Comparison of ENCODE assay signal across 37 cellular contexts in the genomic region with DNA sequence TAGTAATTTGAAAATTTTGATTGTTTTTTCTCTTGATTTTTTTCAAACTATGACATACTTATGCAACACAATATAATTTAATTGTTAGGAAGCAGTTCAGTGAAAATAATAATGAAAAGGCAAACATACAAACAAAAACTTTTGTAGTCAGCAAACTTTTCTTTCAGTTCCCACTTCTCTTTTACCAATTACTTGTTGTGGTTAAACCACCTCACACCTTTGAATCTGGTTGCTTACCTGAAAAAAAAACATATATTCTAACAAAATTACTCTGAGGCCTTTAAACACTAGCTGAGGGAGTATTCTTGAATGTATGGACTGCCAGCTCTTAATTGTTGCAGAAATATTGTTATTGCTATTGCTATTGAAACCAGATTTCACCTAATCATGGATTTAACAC.
"Had no signal": no experiment of that assay in that cellular context is flagged by ENCODE, and none has a peak within 500 bp of the region (broad histone marks: within the 10 kb centered on the region; RNA-seq: fewer than 3 reads in every experiment).

No MANE protein-coding gene starts in this region.

- H3K4me3 ChIP-seq: ascending aorta, cardiac muscle cell had no signal

- H3K36me3 Mint-ChIP-seq: activated CD8-positive, alpha-beta memory T cell treated with anti-CD3 and anti-CD28 coated beads, Interleukin-2, amount 10 ng/mL, durations not matched to agents 7 days and 5 days; activated naive CD4-positive, alpha-beta T cell treated with anti-CD3 and anti-CD28 coated beads, Interleukin-2, amount 10 ng/mL, durations not matched to agents 7 days and 5 days; activated naive CD4-positive, alpha-beta T cell treated with anti-CD3 and anti-CD28 coated beads, Interleukin-2, amount 50 U/mL, for 24 hours; activated naive CD8-positive, alpha-beta T cell; activated naive CD8-positive, alpha-beta T cell treated with anti-CD3 and anti-CD28 coated beads, Interleukin-2, amount 10 ng/mL, durations not matched to agents 7 days and 5 days; brain had no signal

- H3K4me1 ChIP-seq: ascending aorta had no signal

- H3K27ac ChIP-seq: ascending aorta, cardiac muscle cell, VCaP had no signal

- H3K4me3 Mint-ChIP-seq: activated CD4-positive, alpha-beta memory T cell treated with anti-CD3 and anti-CD28 coated beads, Interleukin-2, amount 10 ng/mL, durations not matched to agents 7 days and 5 days; activated CD4-positive, alpha-beta T cell treated with anti-CD3 and anti-CD28 coated beads for 36 hours; activated CD4-positive, alpha-beta T cell treated with anti-CD3 and anti-CD28 coated beads, Interleukin-2, amount 10 ng/mL, durations not matched to agents 7 days and 5 days; activated CD8-positive, alpha-beta memory T cell treated with anti-CD3 and anti-CD28 coated beads, Interleukin-2, amount 10 ng/mL, durations not matched to agents 7 days and 5 days; activated CD8-positive, alpha-beta T cell treated with anti-CD3 and anti-CD28 coated beads, Interleukin-2, amount 10 ng/mL, durations not matched to agents 7 days and 5 days; activated naive CD4-positive, alpha-beta T cell treated with anti-CD3 and anti-CD28 coated beads, Interleukin-2, amount 10 ng/mL, durations not matched to agents 7 days and 5 days; activated naive CD4-positive, alpha-beta T cell treated with anti-CD3 and anti-CD28 coated beads, Interleukin-2, amount 50 U/mL, for 24 hours; activated naive CD8-positive, alpha-beta T cell; activated naive CD8-positive, alpha-beta T cell treated with anti-CD3 and anti-CD28 coated beads, Interleukin-2, amount 10 ng/mL, durations not matched to agents 7 days and 5 days; activated naive CD8-positive, alpha-beta T cell treated with anti-CD3 and anti-CD28 coated beads, Interleukin-2, amount 50 U/mL, for 24 hours; activated T-cell treated with anti-CD3 and anti-CD28 coated beads, Interleukin-2, amount 50 U/mL, for 24 hours; brain; central memory CD8-positive, alpha-beta T cell; T-helper 1 cell treated with Interleukin-12 subunit alpha and Interleukin-12 subunit beta and Interleukin-4 antibody, amounts not matched to agents 30 μg/mL and 1 μg/mL, for 36 hours; T-helper 2 cell treated with Interferon-gamma antibody and Interleukin-4, amounts not matched to agents 5 μg/mL and 100 μg/mL, for 36 hours; WTC11 had no signal

- H3K27ac Mint-ChIP-seq: activated CD4-positive, alpha-beta memory T cell treated with anti-CD3 and anti-CD28 coated beads, Interleukin-2, amount 10 ng/mL, durations not matched to agents 7 days and 5 days; activated CD4-positive, alpha-beta T cell treated with anti-CD3 and anti-CD28 coated beads for 36 hours; activated CD4-positive, alpha-beta T cell treated with anti-CD3 and anti-CD28 coated beads, Interleukin-2, amount 10 ng/mL, durations not matched to agents 7 days and 5 days; activated CD8-positive, alpha-beta memory T cell treated with anti-CD3 and anti-CD28 coated beads, Interleukin-2, amount 10 ng/mL, durations not matched to agents 7 days and 5 days; activated CD8-positive, alpha-beta T cell treated with anti-CD3 and anti-CD28 coated beads, Interleukin-2, amount 10 ng/mL, durations not matched to agents 7 days and 5 days; activated naive CD4-positive, alpha-beta T cell treated with anti-CD3 and anti-CD28 coated beads, Interleukin-2, amount 10 ng/mL, durations not matched to agents 7 days and 5 days; activated naive CD4-positive, alpha-beta T cell treated with anti-CD3 and anti-CD28 coated beads, Interleukin-2, amount 50 U/mL, for 24 hours; activated naive CD8-positive, alpha-beta T cell; activated naive CD8-positive, alpha-beta T cell treated with anti-CD3 and anti-CD28 coated beads, Interleukin-2, amount 10 ng/mL, durations not matched to agents 7 days and 5 days; activated naive CD8-positive, alpha-beta T cell treated with anti-CD3 and anti-CD28 coated beads, Interleukin-2, amount 50 U/mL, for 24 hours; activated T-cell treated with anti-CD3 and anti-CD28 coated beads, Interleukin-2, amount 50 U/mL, for 24 hours; activated T-helper 2 cell treated with anti-CD3 and anti-CD28 coated beads, Interferon-gamma antibody, Interleukin-2, Interleukin-4, amounts not matched to agents 10 μg/mL and 5 μg/mL and 100 μg/mL, durations not matched to agents 14 hours and 24 hours and 36 hours; brain; T-helper 1 cell treated with Interleukin-12 subunit alpha and Interleukin-12 subunit beta and Interleukin-4 antibody, amounts not matched to agents 30 μg/mL and 1 μg/mL, for 36 hours; T-helper 2 cell treated with Interferon-gamma antibody and Interleukin-4, amounts not matched to agents 5 μg/mL and 100 μg/mL, for 36 hours; WTC11 had no signal

- H3K9me3 ChIP-seq: ascending aorta had no signal

- H3K4me1 Mint-ChIP-seq: activated CD4-positive, alpha-beta memory T cell treated with anti-CD3 and anti-CD28 coated beads, Interleukin-2, amount 10 ng/mL, durations not matched to agents 7 days and 5 days; activated CD4-positive, alpha-beta T cell treated with anti-CD3 and anti-CD28 coated beads for 36 hours; activated CD4-positive, alpha-beta T cell treated with anti-CD3 and anti-CD28 coated beads, Interleukin-2, amount 10 ng/mL, durations not matched to agents 7 days and 5 days; activated CD8-positive, alpha-beta memory T cell treated with anti-CD3 and anti-CD28 coated beads, Interleukin-2, amount 10 ng/mL, durations not matched to agents 7 days and 5 days; activated naive CD4-positive, alpha-beta T cell treated with anti-CD3 and anti-CD28 coated beads, Interleukin-2, amount 10 ng/mL, durations not matched to agents 7 days and 5 days; activated naive CD4-positive, alpha-beta T cell treated with anti-CD3 and anti-CD28 coated beads, Interleukin-2, amount 50 U/mL, for 24 hours; activated naive CD8-positive, alpha-beta T cell treated with anti-CD3 and anti-CD28 coated beads, Interleukin-2, amount 10 ng/mL, durations not matched to agents 7 days and 5 days; activated naive CD8-positive, alpha-beta T cell treated with anti-CD3 and anti-CD28 coated beads, Interleukin-2, amount 50 U/mL, for 24 hours; brain; central memory CD8-positive, alpha-beta T cell had no signal

- DNase-seq: activated CD4-positive, alpha-beta memory T cell treated with anti-CD3 and anti-CD28 coated beads, Interleukin-2, amount 10 ng/mL, durations not matched to agents 7 days and 5 days; activated CD4-positive, alpha-beta T cell treated with anti-CD3 and anti-CD28 coated beads for 1 hour; activated CD4-positive, alpha-beta T cell treated with anti-CD3 and anti-CD28 coated beads for 36 hours; activated CD4-positive, alpha-beta T cell treated with anti-CD3 and anti-CD28 coated beads for 48 hours; activated CD4-positive, alpha-beta T cell treated with anti-CD3 and anti-CD28 coated beads, Interleukin-2, amount 10 ng/mL, durations not matched to agents 7 days and 5 days; activated CD4-positive, alpha-beta T cell treated with anti-CD3 and anti-CD28 coated beads, Interleukin-2, amount 50 U/mL, for 48 hours; activated CD4-positive, CD25-positive, alpha-beta regulatory T cell; activated CD8-positive, alpha-beta memory T cell treated with anti-CD3 and anti-CD28 coated beads for 24 hours; activated CD8-positive, alpha-beta memory T cell treated with anti-CD3 and anti-CD28 coated beads, Interleukin-2, amount 10 ng/mL, durations not matched to agents 7 days and 5 days; activated CD8-positive, alpha-beta memory T cell treated with anti-CD3 and anti-CD28 coated beads, Interleukin-2, amount 50 U/mL, for 48 hours; activated CD8-positive, alpha-beta T cell treated with anti-CD3 and anti-CD28 coated beads, Interleukin-2, amount 10 ng/mL, durations not matched to agents 7 days and 5 days; activated effector memory CD4-positive, alpha-beta T cell treated with Interleukin-2 at 50 U/mL for 16 hours; activated gamma-delta T cell; activated naive CD4-positive, alpha-beta T cell treated with anti-CD3 and anti-CD28 coated beads, Interleukin-2, amount 10 ng/mL, durations not matched to agents 7 days and 5 days; activated naive CD4-positive, alpha-beta T cell treated with Interleukin-2 at 50 U/mL for 16 hours; activated naive CD8-positive, alpha-beta T cell treated with anti-CD3 and anti-CD28 coated beads, Interleukin-2, amount 10 ng/mL, durations not matched to agents 7 days and 5 days; activated naive CD8-positive, alpha-beta T cell treated with anti-CD3 and anti-CD28 coated beads, Interleukin-2, amount 50 U/mL, for 24 hours; activated T-cell treated with anti-CD3 and anti-CD28 coated beads, Interleukin-2, amount 50 U/mL, for 24 hours; activated T-cell treated with anti-CD3 and anti-CD28 coated beads, Interleukin-2, amount 50 U/mL, for 48 hours; amygdala; anterior cingulate cortex; caudate nucleus; cerebellar nuclear complex; T-helper 2 cell; T-helper 9 cell had no signal

- H3K9me3 Mint-ChIP-seq: activated CD4-positive, alpha-beta T cell treated with anti-CD3 and anti-CD28 coated beads, Interleukin-2, amount 10 ng/mL, durations not matched to agents 7 days and 5 days; activated naive CD8-positive, alpha-beta T cell treated with anti-CD3 and anti-CD28 coated beads, Interleukin-2, amount 50 U/mL, for 24 hours had no signal

- ATAC-seq: activated CD4-positive, alpha-beta T cell treated with anti-CD3 and anti-CD28 coated beads for 36 hours; activated CD4-positive, CD25-positive, alpha-beta regulatory T cell treated with anti-CD3 and anti-CD28 coated beads, Interleukin-2, amount 50 U/mL, for 24 hours; activated CD8-positive, alpha-beta memory T cell treated with anti-CD3 and anti-CD28 coated beads, Interleukin-2, amount 10 ng/mL, durations not matched to agents 7 days and 5 days; activated CD8-positive, alpha-beta T cell treated with anti-CD3 and anti-CD28 coated beads, Interleukin-2, amount 10 ng/mL, durations not matched to agents 7 days and 5 days; activated naive CD8-positive, alpha-beta T cell treated with anti-CD3 and anti-CD28 coated beads, Interleukin-2, amount 50 U/mL, for 24 hours; WTC11 had no signal

- H3K27me3 Mint-ChIP-seq: activated CD4-positive, alpha-beta memory T cell treated with anti-CD3 and anti-CD28 coated beads, Interleukin-2, amount 10 ng/mL, durations not matched to agents 7 days and 5 days; activated CD4-positive, alpha-beta T cell treated with anti-CD3 and anti-CD28 coated beads for 36 hours; activated CD4-positive, alpha-beta T cell treated with anti-CD3 and anti-CD28 coated beads, Interleukin-2, amount 10 ng/mL, durations not matched to agents 7 days and 5 days; activated CD8-positive, alpha-beta memory T cell treated with anti-CD3 and anti-CD28 coated beads, Interleukin-2, amount 10 ng/mL, durations not matched to agents 7 days and 5 days; activated naive CD4-positive, alpha-beta T cell treated with anti-CD3 and anti-CD28 coated beads, Interleukin-2, amount 10 ng/mL, durations not matched to agents 7 days and 5 days; activated naive CD4-positive, alpha-beta T cell treated with anti-CD3 and anti-CD28 coated beads, Interleukin-2, amount 50 U/mL, for 24 hours; activated naive CD8-positive, alpha-beta T cell; activated naive CD8-positive, alpha-beta T cell treated with anti-CD3 and anti-CD28 coated beads, Interleukin-2, amount 10 ng/mL, durations not matched to agents 7 days and 5 days; activated naive CD8-positive, alpha-beta T cell treated with anti-CD3 and anti-CD28 coated beads, Interleukin-2, amount 50 U/mL, for 24 hours; activated T-cell treated with anti-CD3 and anti-CD28 coated beads, Interleukin-2, amount 50 U/mL, for 24 hours; brain; central memory CD8-positive, alpha-beta T cell had no signal

- H3K27me3 ChIP-seq: ascending aorta, cardiac muscle cell had no signal

- H3K36me3 ChIP-seq: ascending aorta, cardiac muscle cell had no signal
